ENCODE assay signal across 8 cellular contexts in the genomic region with DNA sequence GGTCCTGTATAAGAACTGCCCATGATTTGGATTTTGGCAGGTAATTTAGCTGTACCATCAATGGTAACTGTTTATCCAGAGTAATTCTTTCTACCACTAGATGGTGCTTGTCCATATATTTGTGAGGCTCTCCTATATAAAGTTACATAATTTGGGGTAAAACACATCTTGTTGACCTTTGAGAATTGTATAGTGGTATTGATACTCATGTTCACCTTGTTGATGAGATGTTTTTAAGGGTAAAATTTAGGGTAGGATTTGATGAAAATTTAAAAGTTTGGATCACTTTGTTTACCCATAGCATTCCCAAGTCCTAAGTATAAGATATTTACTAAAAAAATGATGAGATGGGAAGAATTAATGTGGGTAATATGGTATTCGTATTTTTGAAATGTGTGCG. TPM values are rescaled to one million over a fixed set of nuclear protein-coding genes. Genes with fewer than 3 reads are reported as not detected.
A peak's percentile ranks its signal among the peaks of the same experiment; 100 is the strongest.
DNase-seq lines count a peak whose midpoint lies in the region; ATAC-seq, FAIRE-seq and TF ChIP-seq lines count a peak whose summit lies in the region.

No MANE protein-coding gene starts in this region.

- peak; percentile 47 for TF ChIP-seq CTCF in GM06990 (IDR thresholded peaks at IDR 0.05; ENCODE audit: insufficient read depth, low read length, poor library complexity, severe bottlenecking)
- peak; percentile 82 for TF ChIP-seq CTCF in H9 (conservative IDR thresholded peaks at IDR 0.05)
- TF ChIP-seq CTCF in keratinocyte (optimal IDR thresholded peaks at IDR 0.05 in 1 of 3, IDR thresholded peaks at IDR 0.05 in 1 of 3, conservative IDR thresholded peaks at IDR 0.05 in 1 of 3; ENCODE audit: extremely low read depth in 1 of 3, insufficient read depth in 2 of 3, low read length in 3 of 3): peak in 2 of 3 experiments; percentile 36 to 58
- peak; percentile 54 to 63 (median 56) for TF ChIP-seq CTCF in uterus (IDR thresholded peaks at IDR 0.05)

- H3K79me2 ChIP-seq in H9 (ENCODE audit: insufficient read depth, low read length) (0 out of 2 replicates have a peak, but pooled peaks cover 2% of the 10 kb centered on the region), keratinocyte (ENCODE audit: control insufficient read depth, insufficient read depth, low read length) (peaks cover 4% of the 10 kb centered on the region)

- H3K9me3 Mint-ChIP-seq in H9: peaks cover 0 to 2% of the 10 kb centered on the region in 2 experiments; a peak in 1 of 5 replicates
- no peaks in the 10 kb centered on the region for H3K9me3 Mint-ChIP-seq in activated CD8-positive, alpha-beta T cell treated with anti-CD3 and anti-CD28 coated beads, Interleukin-2, amount 10 ng/mL, durations not matched to agents 7 days and 5 days (ENCODE audit: insufficient read depth)

- H3K36me3 ChIP-seq in GM06990 (ENCODE audit: control insufficient read depth, insufficient read depth, low read length): no peaks in the 10 kb centered on the region
- no peaks in the 10 kb centered on the region for H3K36me3 ChIP-seq in keratinocyte (ENCODE audit: control insufficient read depth in 2 of 2, extremely low read depth in 1 of 2, insufficient read depth in 2 of 2, low read length in 2 of 2)
- H3K36me3 ChIP-seq in uterus: no peaks in the 10 kb centered on the region

- H3K4me2 ChIP-seq in H9 (ENCODE audit: insufficient read depth, insufficient read length, low read length): no peak overlapping the region
- H3K4me2 ChIP-seq in keratinocyte (ENCODE audit: control insufficient read depth, extremely low read depth, insufficient read depth, low read depth, low read length): no peak overlapping the region

- H2BK20ac ChIP-seq in H9 (ENCODE audit: low read depth, low read length, poor library complexity, severe bottlenecking): no peak overlapping the region

- TF ChIP-seq POLR2A in uterus (IDR thresholded peaks at IDR 0.05): no peak

- H4K20me1 ChIP-seq in H9 (ENCODE audit: control insufficient read depth, insufficient read depth, insufficient read length) (no peaks in the 10 kb centered on the region), keratinocyte (ENCODE audit: control insufficient read depth, extremely low read depth, insufficient read depth, low read length) (no peaks in the 10 kb centered on the region)

- no peak overlapping the region for H3K27ac ChIP-seq in H9 (ENCODE audit: insufficient read length, low read depth, low read length)
- no peak overlapping the region for H3K27ac ChIP-seq in keratinocyte (ENCODE audit: control insufficient read depth, insufficient read depth, low read length)
- H3K27ac ChIP-seq in uterus: no peak overlapping the region

- H3K56ac ChIP-seq in H9 (ENCODE audit: insufficient read length, low read depth, low read length): no peak overlapping the region

- H3K9me1 ChIP-seq in keratinocyte (ENCODE audit: control insufficient read depth, extremely low read depth, insufficient read depth, low read length): no peaks in the 10 kb centered on the region

- no peak overlapping the region for H2AFZ ChIP-seq in H9 (ENCODE audit: low read length)
- no peak overlapping the region for H2AFZ ChIP-seq in keratinocyte (ENCODE audit: control insufficient read depth, low read length)

- no peak overlapping the region for H2BK15ac ChIP-seq in H9 (ENCODE audit: low read depth, low read length)

- no peak overlapping the region for H3K4me3 Mint-ChIP-seq in H9
- no peak overlapping the region for H3K4me3 Mint-ChIP-seq in activated CD8-positive, alpha-beta T cell treated with anti-CD3 and anti-CD28 coated beads, Interleukin-2, amount 10 ng/mL, durations not matched to agents 7 days and 5 days

- no peak overlapping the region for H2AK5ac ChIP-seq in H9 (ENCODE audit: insufficient read length, low read length)

- no peak overlapping the region for H3T11ph ChIP-seq in H9 (ENCODE audit: low read length)

- POLR2A ChIA-PET in activated CD8-positive, alpha-beta T cell treated with anti-CD3 and anti-CD28 coated beads, Interleukin-2, amount 10 ng/mL, durations not matched to agents 7 days and 5 days (lab: Charles Lee): no interaction called here

- H3K27me3 Mint-ChIP-seq in H9 (ENCODE audit: low read depth): no peaks in the 10 kb centered on the region
- H3K27me3 Mint-ChIP-seq in activated CD8-positive, alpha-beta T cell treated with anti-CD3 and anti-CD28 coated beads, Interleukin-2, amount 10 ng/mL, durations not matched to agents 7 days and 5 days (ENCODE audit: low read depth): no peaks in the 10 kb centered on the region

- H3K14ac ChIP-seq in H9 (ENCODE audit: insufficient read depth, low read length): no peak overlapping the region

- no peak for FAIRE-seq in keratinocyte (lab: Jason Lieb, UNC)

- DNase-seq in GM06990 (ENCODE audit: extremely low read depth, insufficient read length) (no peak), H9 (no peak), NCI-H1694 (lab: John Stamatoyannopoulos, UW) (peak; percentile 76), keratinocyte (ENCODE audit: low read depth, low spot score) (no peak), uterus (no peak), retina (no peak), COLO668 (lab: John Stamatoyannopoulos, UW; ENCODE audit: unreplicated experiment) (no peak)
- DNase-seq in activated CD8-positive, alpha-beta T cell treated with anti-CD3 and anti-CD28 coated beads, Interleukin-2, amount 10 ng/mL, durations not matched to agents 7 days and 5 days: no peak

- H3K4ac ChIP-seq in H9 (ENCODE audit: low read depth, low read length): no peak overlapping the region

- H4K5ac ChIP-seq in H9 (ENCODE audit: insufficient read length, low read depth, low read length): no peak overlapping the region

- WGBS in H9 (ENCODE audit: extremely low coverage, insufficient read length, low lambda C conversion rate): 100% methylated on average over 2 of the region's 2 CpGs

- H3K4me3 ChIP-seq in GM06990 (replicated peaks; ENCODE audit: low read depth, low read length) (no peak overlapping the region), keratinocyte (ENCODE audit: control insufficient read depth in 2 of 3, extremely low read depth in 1 of 3, insufficient read depth in 2 of 3, low read depth in 1 of 3, low read length in 3 of 3) (no peak overlapping the region), uterus (no peak overlapping the region)

- H3K18ac ChIP-seq in H9 (ENCODE audit: insufficient read length, low read depth, low read length): no peak overlapping the region

- peaks cover 0 to 2% (median 0%) of the 10 kb centered on the region in 3 experiments; a peak in 1 of 7 replicates for H3K36me3 Mint-ChIP-seq in H9 (ENCODE audit: insufficient read depth in 1 of 3, low read depth in 3 of 3)
- H3K36me3 Mint-ChIP-seq in activated CD8-positive, alpha-beta T cell treated with anti-CD3 and anti-CD28 coated beads, Interleukin-2, amount 10 ng/mL, durations not matched to agents 7 days and 5 days (ENCODE audit: low read depth): no peaks in the 10 kb centered on the region

- H3K9me3 ChIP-seq in H9 (ENCODE audit: control insufficient read depth, low read depth, low read length) (no peaks in the 10 kb centered on the region), keratinocyte (ENCODE audit: control insufficient read depth, low read depth, low read length) (no peaks in the 10 kb centered on the region), uterus (no peaks in the 10 kb centered on the region)

- H4K91ac ChIP-seq in H9 (ENCODE audit: insufficient read length, low read depth, low read length): no peak overlapping the region

- peaks cover 0 to 2% of the 10 kb centered on the region in 2 experiments; a peak in 1 of 4 replicates for H3K4me1 Mint-ChIP-seq in H9
- H3K4me1 Mint-ChIP-seq in activated CD8-positive, alpha-beta T cell treated with anti-CD3 and anti-CD28 coated beads, Interleukin-2, amount 10 ng/mL, durations not matched to agents 7 days and 5 days (ENCODE audit: low read depth): no peaks in the 10 kb centered on the region

- H3K27ac Mint-ChIP-seq in H9: no peak overlapping the region
- no peak overlapping the region for H3K27ac Mint-ChIP-seq in activated CD8-positive, alpha-beta T cell treated with anti-CD3 and anti-CD28 coated beads, Interleukin-2, amount 10 ng/mL, durations not matched to agents 7 days and 5 days

- H4K8ac ChIP-seq in H9 (replicated peaks; ENCODE audit: insufficient read length, low read depth, low read length): no peak overlapping the region

- no peak overlapping the region for H3K23ac ChIP-seq in H9 (ENCODE audit: insufficient read length, low read depth, low read length)

- H2BK12ac ChIP-seq in H9 (ENCODE audit: insufficient read length, low read depth, low read length): no peak overlapping the region

- H3K27me3 ChIP-seq in GM06990 (replicated peaks; ENCODE audit: control insufficient read depth, insufficient read depth, low read length) (no peaks in the 10 kb centered on the region), H9 (ENCODE audit: insufficient read depth, low read length) (no peaks in the 10 kb centered on the region), keratinocyte (ENCODE audit: control insufficient read depth, extremely low read depth, insufficient read depth, low read length) (no peaks in the 10 kb centered on the region), uterus (no peaks in the 10 kb centered on the region)

- CTCF ChIA-PET in activated CD8-positive, alpha-beta T cell treated with anti-CD3 and anti-CD28 coated beads, Interleukin-2, amount 10 ng/mL, durations not matched to agents 7 days and 5 days (lab: Charles Lee): interaction anchor here (0.6 to 10.6 kb wide), 23 partner anchors 11 to 160 kb away, joined by 3 to 170 read pairs (median 5); no protein-coding TSS in a partner anchor

- intact Hi-C loops in uterus (cut with DNase I; ENCODE audit: low total_unique reads): loop anchor here (10.0 kb wide), 1 partner anchor 130 kb away; no protein-coding TSS in a partner anchor

- H3K79me1 ChIP-seq in H9 (ENCODE audit: insufficient read depth, low read depth, low read length, poor library complexity, severe bottlenecking): no peaks in the 10 kb centered on the region

- H2BK120ac ChIP-seq in H9 (ENCODE audit: low read depth, low read length, poor library complexity, severe bottlenecking): no peak overlapping the region

- ATAC-seq in activated CD8-positive, alpha-beta T cell treated with anti-CD3 and anti-CD28 coated beads, Interleukin-2, amount 10 ng/mL, durations not matched to agents 7 days and 5 days: peak; percentile 55

- H2BK5ac ChIP-seq in H9 (ENCODE audit: insufficient read length, low read length): no peak overlapping the region

- H3K4me1 ChIP-seq in H9 (ENCODE audit: insufficient read depth, low read length) (no peaks in the 10 kb centered on the region), keratinocyte (ENCODE audit: control insufficient read depth, extremely low read depth, insufficient read depth, low read length) (peaks cover 17% of the 10 kb centered on the region), uterus (no peaks in the 10 kb centered on the region)

- dilution Hi-C loops in keratinocyte (cut with MboI; ENCODE audit: extremely low pct_ligation_motif_present, low sequenced_read_pairs): no loop called here

- H3K23me2 ChIP-seq in H9 (ENCODE audit: insufficient read length, low read depth, low read length, poor library complexity, severe bottlenecking): no peaks in the 10 kb centered on the region

- H3K9ac ChIP-seq in H9 (ENCODE audit: extremely low read depth, insufficient read length, low read length) (no peak overlapping the region), keratinocyte (ENCODE audit: control insufficient read depth, extremely low read depth, insufficient read depth, low read length) (no peak overlapping the region)

RNA-seq across cellular contexts. Expression of gene ST7, which starts 31.6 kb away (rescaled TPM):
- total RNA-seq in H9 (2021): 10.9 and 12.9 TPM in 2 replicates
- 1 to 10 TPM; 5.2 to 5.9 TPM for total RNA-seq in activated CD8-positive, alpha-beta T cell treated with anti-CD3 and anti-CD28 coated beads, Interleukin-2, amount 10 ng/mL, durations not matched to agents 7 days and 5 days
- 15.0 to 18.4 TPM (median 16.9 TPM) in 3 replicates for polyA plus RNA-seq in keratinocyte
- polyA plus RNA-seq in keratinocyte (2011; ENCODE audit: low read depth): 6.1 TPM
- polyA plus RNA-seq in keratinocyte (2011; cell fraction: cytosol; rRNA removed): 8.1 and 14.3 TPM in 2 replicates
- polyA plus RNA-seq in keratinocyte (2011; cell fraction: nucleus; rRNA removed): 24.4 and 28.0 TPM in 2 replicates
- 8.8 and 12.9 TPM in 2 replicates for polyA plus RNA-seq in keratinocyte (2012; ENCODE audit: low replicate concordance)
- polyA minus RNA-seq in keratinocyte: 9.2 to 22.3 TPM (median 17.7 TPM) in 3 replicates
- 12.3 TPM for polyA minus RNA-seq in keratinocyte (2011; cell fraction: cytosol; rRNA and poly(A)+ RNA removed)
- polyA minus RNA-seq in keratinocyte (2011; cell fraction: nucleus; rRNA and poly(A)+ RNA removed): 29.3 and 34.0 TPM in 2 replicates
- 10 to 100 TPM; 27.4 to 41.0 (median 31.4) TPM for total RNA-seq in uterus
